Comparison of ENCODE assay signal across 9 cellular contexts in the genomic region with DNA sequence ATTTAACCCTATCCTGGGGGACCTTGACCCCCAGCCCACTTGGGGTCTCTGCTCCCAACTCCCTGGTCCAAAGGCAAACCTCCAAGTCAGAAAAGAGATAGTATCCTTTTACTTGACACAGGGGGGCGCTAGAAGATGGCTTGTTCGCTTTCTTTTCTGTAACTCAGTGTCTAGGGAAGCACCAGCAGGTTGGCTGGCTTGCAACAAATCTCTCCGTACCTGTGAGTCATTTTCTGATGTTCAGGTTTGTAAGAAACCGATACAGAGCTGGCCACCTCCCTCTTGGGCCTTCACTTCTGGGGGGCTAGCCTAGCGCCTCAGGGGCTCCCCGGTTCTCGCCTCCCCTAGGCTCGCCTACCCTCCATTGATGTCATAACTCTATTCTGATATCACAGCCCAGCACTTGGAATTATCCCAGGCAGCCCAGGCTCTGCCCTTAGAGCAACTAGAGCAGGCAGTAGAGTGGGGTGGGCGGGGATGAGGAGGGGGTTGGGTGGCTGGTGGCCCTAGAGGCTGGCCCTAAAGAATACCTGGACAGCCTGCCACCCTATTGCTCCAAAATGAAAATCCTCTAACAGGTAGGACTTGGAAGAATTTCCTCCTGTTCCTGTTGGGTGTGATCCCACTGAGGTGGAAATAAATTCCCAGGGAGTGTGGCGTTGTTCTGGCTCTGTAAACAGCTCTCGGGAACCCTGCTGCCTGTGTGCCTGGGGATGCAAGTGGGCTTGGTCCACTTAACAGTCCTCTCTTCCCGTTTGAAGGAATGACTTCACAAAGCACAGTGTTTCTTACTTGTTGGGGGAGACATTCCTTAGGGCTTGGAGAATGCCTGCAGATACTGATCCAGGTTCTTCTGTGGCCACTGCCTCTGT.
DNase-seq lines count a peak whose midpoint lies in the region; ATAC-seq lines count a peak whose summit lies in the region.
"Had no signal": no experiment of that assay in that cellular context is flagged by ENCODE, and none has a peak within 500 bp of the region (broad histone marks: within the 10 kb centered on the region; RNA-seq: fewer than 3 reads in every experiment).

No MANE protein-coding gene starts in this region.

- DNase-seq in GM04504 (ENCODE audit: low read depth) (peak; percentile 51), MV-4-11 (lab: John Stamatoyannopoulos, UW) (peak; percentile 53), SK-MEL-5 (ENCODE audit: low read depth, low spot score) (peak; percentile 81), astrocyte of the hippocampus (ENCODE audit: low read depth, low spot score) (peak; percentile 88), immature natural killer cell (peak in 2 of 3 donors; percentile 16 to 17)
- DNase-seq in stimulated activated CD4-positive, alpha-beta T cell treated with anti-CD3 and anti-CD28 coated beads, Interleukin-15, amount 100 ng/mL, for 24 hours: peak; percentile 56

- H3K4me1 Mint-ChIP-seq in immature natural killer cell: no peaks in the 10 kb centered on the region
- H3K4me1 Mint-ChIP-seq: activated naive CD4-positive, alpha-beta T cell treated with anti-CD3 and anti-CD28 coated beads, Interleukin-2, amount 50 U/mL, for 24 hours had no signal

- no peaks in the 10 kb centered on the region for H3K36me3 Mint-ChIP-seq in immature natural killer cell
- H3K36me3 Mint-ChIP-seq: activated naive CD4-positive, alpha-beta T cell treated with anti-CD3 and anti-CD28 coated beads, Interleukin-2, amount 50 U/mL, for 24 hours had no signal

- H3K4me3 Mint-ChIP-seq in immature natural killer cell: no peak overlapping the region
- H3K4me3 Mint-ChIP-seq: activated naive CD4-positive, alpha-beta T cell treated with anti-CD3 and anti-CD28 coated beads, Interleukin-2, amount 50 U/mL, for 24 hours had no signal

- ATAC-seq in HG02884 (IDR thresholded peaks at IDR 0.05; ENCODE audit: unreplicated experiment) (no peak), GM21447 (IDR thresholded peaks at IDR 0.05; ENCODE audit: unreplicated experiment) (no peak)

- in situ Hi-C loops in SK-MEL-5 (cut with HindIII; ENCODE audit: low pct_unique_long_range_greater_than_20kb, low sequenced_read_pairs): no loop called here

- no peaks in the 10 kb centered on the region for H3K9me3 Mint-ChIP-seq in immature natural killer cell
- H3K9me3 Mint-ChIP-seq: activated naive CD4-positive, alpha-beta T cell treated with anti-CD3 and anti-CD28 coated beads, Interleukin-2, amount 50 U/mL, for 24 hours had no signal

- H3K27me3 Mint-ChIP-seq in immature natural killer cell (ENCODE audit: low read depth in 3 of 3): no peaks in the 10 kb centered on the region
- H3K27me3 Mint-ChIP-seq: activated naive CD4-positive, alpha-beta T cell treated with anti-CD3 and anti-CD28 coated beads, Interleukin-2, amount 50 U/mL, for 24 hours had no signal

- no peak overlapping the region for H3K27ac Mint-ChIP-seq in immature natural killer cell
- H3K27ac Mint-ChIP-seq: activated naive CD4-positive, alpha-beta T cell treated with anti-CD3 and anti-CD28 coated beads, Interleukin-2, amount 50 U/mL, for 24 hours had no signal

Comparison
In these comparisons a context has a peak if more than half of its experiments do, and no peak if none do; other contexts are left out.
1. DNase-seq: peak in every context shown above with its lines; median percentile 88 in astrocyte of the hippocampus; 81 in SK-MEL-5; 56 in stimulated activated CD4-positive, alpha-beta T cell treated with anti-CD3 and anti-CD28 coated beads, Interleukin-15, amount 100 ng/mL, for 24 hours; 53 in MV-4-11; 51 in GM04504; 16 in immature natural killer cell.